ENCODE assay signal across 16 cellular contexts in genomic region chr19:50994129-50994528, GRCh38.
DNase-seq lines count a peak whose midpoint lies in the region; ATAC-seq and TF ChIP-seq lines count a peak whose summit lies in the region.
"Had no signal": no experiment of that assay in that cellular context is flagged by ENCODE, and none has a peak within 500 bp of the region (broad histone marks: within the 10 kb centered on the region; RNA-seq: fewer than 3 reads in every experiment).

No MANE protein-coding gene starts in this region.

- no peaks in the 10 kb centered on the region for H3K27me3 ChIP-seq in tibial artery
- H3K27me3 ChIP-seq: ascending aorta had no signal

- H3K9me3 Mint-ChIP-seq in stimulated activated memory B cell treated with anti-CD40 and anti-IgM and Interleukin-4, amounts not matched to agents 10 μg/mL and 1 μg/mL and 100 μg/mL, for 72 hours, result peaks cover 8% of the 10 kb centered on the region
- H3K9me3 Mint-ChIP-seq: stimulated activated effector memory CD8-positive, alpha-beta T cell treated with anti-CD3 and anti-CD28 coated beads, Interleukin-12 subunit alpha, Interleukin-12 subunit beta, amount 100 ng/mL, for 72 hours; T-helper 2 cell treated with Interferon-gamma antibody and Interleukin-4, amounts not matched to agents 5 μg/mL and 100 μg/mL, for 36 hours had no signal

- ATAC-seq in stimulated activated memory B cell treated with anti-CD40 and anti-IgM and Interleukin-4, amounts not matched to agents 10 μg/mL and 1 μg/mL and 100 μg/mL, for 72 hours, result no peak
- ATAC-seq: right cardiac atrium; stimulated activated effector memory CD8-positive, alpha-beta T cell treated with anti-CD3 and anti-CD28 coated beads, Interleukin-12 subunit alpha, Interleukin-12 subunit beta, amount 100 ng/mL, for 72 hours had no signal

- H3K4me1 ChIP-seq in tibial artery, result no peaks in the 10 kb centered on the region
- H3K4me1 ChIP-seq: ascending aorta had no signal

- H3K27ac Mint-ChIP-seq in stimulated activated memory B cell treated with anti-CD40 and anti-IgM and Interleukin-4, amounts not matched to agents 10 μg/mL and 1 μg/mL and 100 μg/mL, for 72 hours, result no peak overlapping the region
- H3K27ac Mint-ChIP-seq: stimulated activated effector memory CD8-positive, alpha-beta T cell treated with anti-CD3 and anti-CD28 coated beads, Interleukin-12 subunit alpha, Interleukin-12 subunit beta, amount 100 ng/mL, for 72 hours; T-helper 2 cell treated with Interferon-gamma antibody and Interleukin-4, amounts not matched to agents 5 μg/mL and 100 μg/mL, for 36 hours had no signal

- no peak overlapping the region for H3K4me3 ChIP-seq in tibial artery
- H3K4me3 ChIP-seq: ascending aorta, dorsolateral prefrontal cortex, lung had no signal

- DNase-seq in stimulated activated CD4-positive, alpha-beta T cell treated with anti-CD3 and anti-CD28 coated beads, Interleukin-1b, Interleukin-23, amount 100 ng/mL, for 48 hours, result peak; percentile 8
- DNase-seq in stimulated activated CD4-positive, alpha-beta T cell treated with anti-CD3 and anti-CD28 coated beads, Interleukin-4, amount 100 ng/mL, for 24 hours, result no peak
- DNase-seq in SW480 (ENCODE audit: low spot score), result peak; percentile 60
- no peak for DNase-seq in tibial artery
- DNase-seq in T-helper 9 cell, result no peak
- DNase-seq: activated gamma-delta T cell; dorsolateral prefrontal cortex; NCI-H1105; right cardiac atrium; stimulated activated CD4-positive, alpha-beta T cell treated with anti-CD3 and anti-CD28 coated beads, Interleukin-4, amount 100 ng/mL, for 1 hour had no signal

- H3K27ac ChIP-seq in tibial artery, result no peak overlapping the region
- H3K27ac ChIP-seq: ascending aorta, dorsolateral prefrontal cortex had no signal

- H3K36me3 ChIP-seq in tibial artery, result no peaks in the 10 kb centered on the region
- H3K36me3 ChIP-seq: ascending aorta had no signal

- H3K36me3 Mint-ChIP-seq in stimulated activated memory B cell treated with anti-CD40 and anti-IgM and Interleukin-4, amounts not matched to agents 10 μg/mL and 1 μg/mL and 100 μg/mL, for 72 hours, result no peaks in the 10 kb centered on the region
- H3K36me3 Mint-ChIP-seq: stimulated activated effector memory CD8-positive, alpha-beta T cell treated with anti-CD3 and anti-CD28 coated beads, Interleukin-12 subunit alpha, Interleukin-12 subunit beta, amount 100 ng/mL, for 72 hours had no signal

- no peaks in the 10 kb centered on the region for H3K9me3 ChIP-seq in tibial artery
- H3K9me3 ChIP-seq: ascending aorta had no signal

- H3K27me3 Mint-ChIP-seq in stimulated activated memory B cell treated with anti-CD40 and anti-IgM and Interleukin-4, amounts not matched to agents 10 μg/mL and 1 μg/mL and 100 μg/mL, for 72 hours, result peaks cover 42% of the 10 kb centered on the region

- no peak overlapping the region for H3K4me3 Mint-ChIP-seq in stimulated activated memory B cell treated with anti-CD40 and anti-IgM and Interleukin-4, amounts not matched to agents 10 μg/mL and 1 μg/mL and 100 μg/mL, for 72 hours
- H3K4me3 Mint-ChIP-seq: neural crest cell; stimulated activated effector memory CD8-positive, alpha-beta T cell treated with anti-CD3 and anti-CD28 coated beads, Interleukin-12 subunit alpha, Interleukin-12 subunit beta, amount 100 ng/mL, for 72 hours; T-helper 2 cell treated with Interferon-gamma antibody and Interleukin-4, amounts not matched to agents 5 μg/mL and 100 μg/mL, for 36 hours had no signal

- H3K4me1 Mint-ChIP-seq in stimulated activated memory B cell treated with anti-CD40 and anti-IgM and Interleukin-4, amounts not matched to agents 10 μg/mL and 1 μg/mL and 100 μg/mL, for 72 hours, result no peaks in the 10 kb centered on the region
- H3K4me1 Mint-ChIP-seq: neural crest cell; stimulated activated effector memory CD8-positive, alpha-beta T cell treated with anti-CD3 and anti-CD28 coated beads, Interleukin-12 subunit alpha, Interleukin-12 subunit beta, amount 100 ng/mL, for 72 hours had no signal

- no peak for TF ChIP-seq CTCF in tibial artery (IDR thresholded peaks at IDR 0.05)

- intact Hi-C loops in tibial artery (cut with DNase I; ENCODE audit: low total_unique reads), result no loop called here

Comparison
In these comparisons a context has a peak if more than half of its experiments do, and no peak if none do; other contexts are left out.
1. DNase-seq: peak in stimulated activated CD4-positive, alpha-beta T cell treated with anti-CD3 and anti-CD28 coated beads, Interleukin-1b, Interleukin-23, amount 100 ng/mL, for 48 hours (single experiment) and SW480 (single experiment); none in stimulated activated CD4-positive, alpha-beta T cell treated with anti-CD3 and anti-CD28 coated beads, Interleukin-4, amount 100 ng/mL, for 24 hours (single experiment), tibial artery (0 of 2) and T-helper 9 cell (single experiment).